8 cellular contexts compared by ENCODE assay signal in the genomic region with DNA sequence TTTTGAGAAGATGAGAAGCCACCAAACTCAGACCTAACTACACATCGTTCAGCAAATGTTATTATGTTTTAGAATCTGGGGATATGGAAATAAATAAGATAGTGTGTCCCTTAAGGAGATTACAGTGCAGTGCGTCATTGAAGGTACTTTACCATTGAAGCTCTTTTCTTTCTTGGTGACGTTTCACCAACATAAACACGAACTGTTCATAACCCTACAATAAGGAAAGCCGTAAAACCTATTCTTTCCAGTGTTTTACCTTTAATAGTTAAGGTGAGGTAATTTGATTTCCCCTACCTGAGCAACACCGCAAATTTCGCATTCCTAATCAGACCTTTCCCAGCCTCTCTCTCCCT. TPM values are rescaled to one million over a fixed set of nuclear protein-coding genes. Genes with fewer than 3 reads are reported as not detected.
A peak's percentile ranks its signal among the peaks of the same experiment; 100 is the strongest.
DNase-seq lines count a peak whose midpoint lies in the region; ATAC-seq and TF ChIP-seq lines count a peak whose summit lies in the region.

No MANE protein-coding gene starts in this region.

- peak overlapping the region; percentile 99 for H3K27ac Mint-ChIP-seq in activated CD8-positive, alpha-beta T cell treated with anti-CD3 and anti-CD28 coated beads, Interleukin-2, amount 10 ng/mL, durations not matched to agents 7 days and 5 days

- H3K4me3 Mint-ChIP-seq in activated CD8-positive, alpha-beta T cell treated with anti-CD3 and anti-CD28 coated beads, Interleukin-2, amount 10 ng/mL, durations not matched to agents 7 days and 5 days = peak overlapping the region; percentile 98

- POLR2A ChIA-PET in activated CD8-positive, alpha-beta T cell treated with anti-CD3 and anti-CD28 coated beads, Interleukin-2, amount 10 ng/mL, durations not matched to agents 7 days and 5 days (lab: Charles Lee) = interaction anchor here (0.7 to 1.6 kb wide), 5 partner anchors 11 to 1036 kb away, joined by 3 to 12 read pairs (median 3); a partner anchor contains a TSS

- peak; percentile 15 for ATAC-seq in GM21825 (IDR thresholded peaks at IDR 0.05; ENCODE audit: unreplicated experiment)
- ATAC-seq in activated CD8-positive, alpha-beta T cell treated with anti-CD3 and anti-CD28 coated beads, Interleukin-2, amount 10 ng/mL, durations not matched to agents 7 days and 5 days = no peak

- no peaks in the 10 kb centered on the region for H3K9me3 Mint-ChIP-seq in activated CD8-positive, alpha-beta T cell treated with anti-CD3 and anti-CD28 coated beads, Interleukin-2, amount 10 ng/mL, durations not matched to agents 7 days and 5 days (ENCODE audit: insufficient read depth)

- DNase-seq in AG09309 (ENCODE audit: low read depth) = no peak
- DNase-seq in activated CD8-positive, alpha-beta T cell treated with anti-CD3 and anti-CD28 coated beads, Interleukin-2, amount 10 ng/mL, durations not matched to agents 7 days and 5 days = no peak
- peak; percentile 38 for DNase-seq in kidney glomerular epithelial cell (lab: John Stamatoyannopoulos, UW)
- no peak for DNase-seq in tibial nerve (ENCODE audit: low spot score in 2 of 2)
- DNase-seq in mesenteric fat pad (ENCODE audit: low spot score) = no peak
- DNase-seq in central memory CD4-positive, alpha-beta T cell = no peak
- DNase-seq in NCI-H2029 treated with DMSO at 0.1 percent for 48 hours (lab: John Stamatoyannopoulos, UW) = no peak

- CTCF ChIA-PET in activated CD8-positive, alpha-beta T cell treated with anti-CD3 and anti-CD28 coated beads, Interleukin-2, amount 10 ng/mL, durations not matched to agents 7 days and 5 days (lab: Charles Lee) = interaction anchor here (0.6 to 2.1 kb wide), 10 partner anchors 9 to 360 kb away, joined by 3 to 15 read pairs (median 4); a partner anchor contains a TSS

- no peak for TF ChIP-seq EP300 in tibial nerve (IDR thresholded peaks at IDR 0.05)

- no peak for TF ChIP-seq POLR2A in tibial nerve (IDR thresholded peaks at IDR 0.05)

- H3K4me1 Mint-ChIP-seq in activated CD8-positive, alpha-beta T cell treated with anti-CD3 and anti-CD28 coated beads, Interleukin-2, amount 10 ng/mL, durations not matched to agents 7 days and 5 days (ENCODE audit: low read depth) = peaks cover 15% of the 10 kb centered on the region

- no peaks in the 10 kb centered on the region for H3K9me3 ChIP-seq in tibial nerve

- WGBS in tibial nerve, 2 donors = 16 to 27% methylated on average over 7 of the region's 7 CpGs

- H3K4me3 ChIP-seq in AG09309 (ENCODE audit: control insufficient read depth, low read depth, low read length) (peak overlapping the region; percentile 85), tibial nerve (peak overlapping the region; percentile 67 to 83 (median 72))

- H3K27me3 Mint-ChIP-seq in activated CD8-positive, alpha-beta T cell treated with anti-CD3 and anti-CD28 coated beads, Interleukin-2, amount 10 ng/mL, durations not matched to agents 7 days and 5 days (ENCODE audit: low read depth) = peaks cover 5% of the 10 kb centered on the region

- peak overlapping the region; percentile 81 to 95 (median 92) for H3K27ac ChIP-seq in tibial nerve

- H3K4me1 ChIP-seq in tibial nerve = peaks cover 0 to 23% (median 5%) of the 10 kb centered on the region in 4 donors

- peaks cover 0 to 27% (median 0%) of the 10 kb centered on the region in 3 donors for H3K36me3 ChIP-seq in tibial nerve

- peaks cover 23% of the 10 kb centered on the region for H3K36me3 Mint-ChIP-seq in activated CD8-positive, alpha-beta T cell treated with anti-CD3 and anti-CD28 coated beads, Interleukin-2, amount 10 ng/mL, durations not matched to agents 7 days and 5 days (ENCODE audit: low read depth)

- no peaks in the 10 kb centered on the region for H3K27me3 ChIP-seq in tibial nerve

- TF ChIP-seq CTCF in AG09309 (IDR thresholded peaks at IDR 0.05; ENCODE audit: control insufficient read depth, insufficient read depth, low read depth, low read length, missing control alignments) = no peak
- peak in 1 of 5 experiments; percentile 2 for TF ChIP-seq CTCF in tibial nerve (IDR thresholded peaks at IDR 0.05)

RNA-seq across cellular contexts. Expression of a gene that starts 0.8 kb away (rescaled TPM):
- 10 to 100 TPM; 25.0 to 26.2 TPM for total RNA-seq in activated CD8-positive, alpha-beta T cell treated with anti-CD3 and anti-CD28 coated beads, Interleukin-2, amount 10 ng/mL, durations not matched to agents 7 days and 5 days
- total RNA-seq in tibial nerve (10 to 100 TPM; 33.9 to 73.8 (median 51.9) TPM), mesenteric fat pad (23.2 TPM)
